In the genomic region with DNA sequence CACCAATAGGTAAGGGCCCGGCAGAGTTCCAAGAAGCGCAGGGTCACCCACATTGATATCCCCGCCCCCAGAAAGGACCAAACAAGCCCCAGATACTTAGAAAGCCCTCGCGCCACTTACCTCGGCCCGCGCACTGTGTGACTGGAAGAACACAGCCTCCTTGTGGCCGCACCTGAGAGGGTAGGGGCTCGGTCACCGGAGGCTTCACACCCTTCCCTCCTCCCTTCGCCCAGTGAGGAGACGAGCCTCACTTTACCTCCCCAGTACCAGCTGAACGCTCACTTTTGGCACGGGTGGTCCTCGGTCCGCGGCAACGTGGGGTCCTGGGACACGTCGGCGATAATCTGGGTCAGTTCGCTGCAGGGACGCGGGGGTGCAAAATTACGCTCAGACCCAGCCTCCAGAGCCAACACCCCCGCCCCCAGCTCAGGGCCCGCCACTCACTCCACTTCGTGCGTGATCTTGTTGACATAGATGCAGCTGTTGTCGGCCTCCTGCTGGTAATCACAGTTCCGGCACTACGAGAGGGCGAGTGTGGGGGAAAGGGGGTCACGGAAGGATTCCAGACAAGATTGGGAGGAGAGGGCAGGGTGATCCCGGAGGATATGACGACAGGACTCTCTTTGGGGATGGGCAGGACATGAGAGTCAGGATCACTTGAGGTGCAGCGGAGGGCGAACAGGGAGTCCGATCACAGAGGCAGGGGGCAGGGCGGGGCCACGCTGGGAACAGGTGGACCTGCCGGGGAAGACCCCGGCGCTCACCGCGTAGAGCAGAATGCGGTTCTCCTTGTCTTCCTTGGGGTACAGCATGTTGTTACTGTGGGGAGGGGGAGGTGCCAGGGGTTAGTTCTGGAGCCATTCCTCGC, we compare ENCODE assay signal across 8 cellular contexts. TPM values are rescaled to one million over a fixed set of nuclear protein-coding genes. Genes with fewer than 3 reads are reported as not detected.
DNase-seq lines count a peak whose midpoint lies in the region; ATAC-seq and TF ChIP-seq lines count a peak whose summit lies in the region.

No MANE protein-coding gene starts in this region.

- H3K4me3 ChIP-seq in heart right ventricle, result peak overlapping the region; percentile 71 to 90 (median 78)
- peak overlapping the region; percentile 93 for H3K4me3 ChIP-seq in psoas muscle

- H3K27ac Mint-ChIP-seq in activated naive CD4-positive, alpha-beta T cell treated with anti-CD3 and anti-CD28 coated beads, Interleukin-2, amount 10 ng/mL, durations not matched to agents 7 days and 5 days, result peak overlapping the region; percentile 93
- H3K27ac Mint-ChIP-seq in glutamatergic neuron (ENCODE audit: unreplicated experiment), result peak overlapping the region; percentile 92

- peak overlapping the region; percentile 84 for H3K4me3 Mint-ChIP-seq in activated naive CD4-positive, alpha-beta T cell treated with anti-CD3 and anti-CD28 coated beads, Interleukin-2, amount 10 ng/mL, durations not matched to agents 7 days and 5 days
- peak overlapping the region; percentile 98 for H3K4me3 Mint-ChIP-seq in glutamatergic neuron (ENCODE audit: unreplicated experiment)

- H3K9me3 Mint-ChIP-seq in activated naive CD4-positive, alpha-beta T cell treated with anti-CD3 and anti-CD28 coated beads, Interleukin-2, amount 10 ng/mL, durations not matched to agents 7 days and 5 days, result no peaks in the 10 kb centered on the region
- peaks cover 23% of the 10 kb centered on the region for H3K9me3 Mint-ChIP-seq in glutamatergic neuron (ENCODE audit: unreplicated experiment)

- DNase-seq in heart right ventricle, result peak in 1 of 2 donors; percentile 38
- no peak for DNase-seq in cardiac septum (ENCODE audit: low spot score)
- DNase-seq in M059J (ENCODE audit: low read depth), result peak; percentile 53
- DNase-seq in activated naive CD4-positive, alpha-beta T cell treated with anti-CD3 and anti-CD28 coated beads, Interleukin-2, amount 10 ng/mL, durations not matched to agents 7 days and 5 days, result peak; percentile 52
- peak; percentile 41 for DNase-seq in glutamatergic neuron
- peak in 1 of 2 donors; percentile 33 for DNase-seq in psoas muscle
- DNase-seq in NCI-H187 (lab: John Stamatoyannopoulos, UW), result no peak
- no peak for DNase-seq in stimulated activated naive CD4-positive, alpha-beta T cell treated with Interleukin-2 at 50 U/mL for 16 hours (lab: John Stamatoyannopoulos, UW)

- no peaks in the 10 kb centered on the region for H3K27me3 ChIP-seq in heart right ventricle
- no peaks in the 10 kb centered on the region for H3K27me3 ChIP-seq in psoas muscle (ENCODE audit: insufficient read depth in 3 of 3, low read length in 2 of 3)

- no peaks in the 10 kb centered on the region for H3K9me3 ChIP-seq in heart right ventricle
- H3K9me3 ChIP-seq in psoas muscle, result no peaks in the 10 kb centered on the region

- peak in 2 of 8 donors; percentile 0 to 16 for ATAC-seq in heart right ventricle
- peak in 3 of 4 donors; percentile 1 to 18 (median 4) for ATAC-seq in psoas muscle

- CTCF ChIA-PET in activated naive CD4-positive, alpha-beta T cell treated with anti-CD3 and anti-CD28 coated beads, Interleukin-2, amount 10 ng/mL, durations not matched to agents 7 days and 5 days (lab: Charles Lee), result interaction anchor here (2.9 kb wide), 1 partner anchor 15 kb away, joined by 10 read pairs; no protein-coding TSS in a partner anchor

- peaks cover 9% of the 10 kb centered on the region for H3K27me3 Mint-ChIP-seq in activated naive CD4-positive, alpha-beta T cell treated with anti-CD3 and anti-CD28 coated beads, Interleukin-2, amount 10 ng/mL, durations not matched to agents 7 days and 5 days
- peaks cover 17% of the 10 kb centered on the region for H3K27me3 Mint-ChIP-seq in glutamatergic neuron (ENCODE audit: unreplicated experiment)

- H3K4me1 Mint-ChIP-seq in activated naive CD4-positive, alpha-beta T cell treated with anti-CD3 and anti-CD28 coated beads, Interleukin-2, amount 10 ng/mL, durations not matched to agents 7 days and 5 days, result peaks cover 42% of the 10 kb centered on the region
- H3K4me1 Mint-ChIP-seq in glutamatergic neuron (ENCODE audit: low read depth, unreplicated experiment), result peaks cover 20% of the 10 kb centered on the region

- H3K27ac ChIP-seq in heart right ventricle (peak overlapping the region; percentile 41 to 93 (median 89)), psoas muscle (peak overlapping the region; percentile 89)

- H3K36me3 Mint-ChIP-seq in activated naive CD4-positive, alpha-beta T cell treated with anti-CD3 and anti-CD28 coated beads, Interleukin-2, amount 10 ng/mL, durations not matched to agents 7 days and 5 days, result peaks cover 32% of the 10 kb centered on the region
- peaks cover 5% of the 10 kb centered on the region for H3K36me3 Mint-ChIP-seq in glutamatergic neuron (ENCODE audit: unreplicated experiment)

- intact Hi-C loops in heart right ventricle (cut with DNase I), result loop anchor here in 7 of 10 donors (2.0 to 10.0 kb wide), 6 partner anchors 49 to 119 kb away; partner anchors contain the start of genes THAP8 (in 3 of the 7), WDR62 (in 3 of the 7) and SDHAF1 (in 1 of the 7)
- intact Hi-C loops in cardiac septum (cut with DNase I), result loop anchor here (2.0 kb wide), 1 partner anchor 59 kb away; the partner anchor contains the start of genes THAP8 and WDR62
- intact Hi-C loops in psoas muscle (cut with DNase I), result loop anchor here (2.0 to 10.0 kb wide), 3 partner anchors 57 to 119 kb away; partner anchors contain the start of genes SDHAF1 (in 1 of the 2), THAP8 (in 1 of the 2) and WDR62 (in 1 of the 2)

- TF ChIP-seq CTCF in heart right ventricle (IDR thresholded peaks at IDR 0.05), result no peak
- TF ChIP-seq CTCF in glutamatergic neuron (IDR thresholded peaks at IDR 0.05; ENCODE audit: partially characterized antibody, unreplicated experiment), result no peak
- TF ChIP-seq CTCF in psoas muscle (IDR thresholded peaks at IDR 0.05), result no peak

- H3K4me1 ChIP-seq in heart right ventricle (peaks cover 7 to 30% (median 24%) of the 10 kb centered on the region in 9 donors), psoas muscle (peaks cover 15% of the 10 kb centered on the region)

- H3K36me3 ChIP-seq in heart right ventricle (peaks cover 0 to 62% (median 11%) of the 10 kb centered on the region in 9 donors), psoas muscle (ENCODE audit: insufficient read depth in 1 of 2, low read depth in 1 of 2) (peaks cover 2 to 61% of the 10 kb centered on the region in 2 donors)

- WGBS in heart right ventricle, 2 donors, result 8 to 11% methylated on average over 47 to 49 of the region's 49 CpGs
- 7 to 10% (median 10%) methylated on average over 42 to 49 of the region's 49 CpGs for WGBS in psoas muscle, 3 donors

RNA-seq across cellular contexts. Expression of gene POLR2I, which starts 0.5 kb away (rescaled TPM):
- 100 to 1,000 TPM in 6 of 10 donors, 10 to 100 TPM in 4; 83.7 to 139 (median 105) TPM for total RNA-seq in heart right ventricle
- polyA plus RNA-seq in heart right ventricle, result 100 to 1,000 TPM; 153 TPM
- 98.7 TPM for total RNA-seq in cardiac septum
- total RNA-seq in M059J (2014; rRNA removed; shearing (Covaris generic)), result 90.4 and 115 TPM in 2 replicates
- 79.2 TPM for total RNA-seq in glutamatergic neuron (ENCODE audit: unreplicated experiment)
- total RNA-seq in psoas muscle, result 100 to 1,000 TPM in 3 of 4 donors, 10 to 100 TPM in 1; 89.7 to 126 (median 110) TPM
- polyA plus RNA-seq in psoas muscle, result 100 to 1,000 TPM in 2 of 3 donors, 10 to 100 TPM in 1; 99.4 to 130 (median 126) TPM

RNA-seq across cellular contexts. Expression of gene TBCB, which starts 1.1 kb away (rescaled TPM):
- total RNA-seq in heart right ventricle, result 100 to 1,000 TPM in 4 of 10 donors, 10 to 100 TPM in 6; 73.0 to 134 (median 97.3) TPM
- 100 to 1,000 TPM; 142 to 193 TPM for polyA plus RNA-seq in heart right ventricle
- 142 TPM for total RNA-seq in cardiac septum
- 307 and 372 TPM in 2 replicates for total RNA-seq in M059J (2014; rRNA removed; shearing (Covaris generic))
- 337 TPM for total RNA-seq in glutamatergic neuron (ENCODE audit: unreplicated experiment)
- total RNA-seq in psoas muscle, result 10 to 100 TPM; 44.4 to 67.2 (median 57.8) TPM
- 100 to 1,000 TPM in 1 of 3 donors, 10 to 100 TPM in 2; 65.9 to 115 (median 80.4) TPM for polyA plus RNA-seq in psoas muscle

RNA-seq across cellular contexts. Expression of gene OVOL3, which starts 3.2 kb away (rescaled TPM):
- total RNA-seq in heart right ventricle (not detected), cardiac septum (not detected), glutamatergic neuron (ENCODE audit: unreplicated experiment) (not detected), psoas muscle (not detected)
- polyA plus RNA-seq in heart right ventricle (not detected), psoas muscle (under 1 TPM in 1 of 3 donors, not detected in 2; 0.13 TPM)
- 0.39 TPM in 1 of 2 replicates, not detected in the other for total RNA-seq in M059J (2014; rRNA removed; shearing (Covaris generic))

RNA-seq across cellular contexts. Expression of gene CAPNS1, which starts 25.7 kb away (rescaled TPM):
- total RNA-seq in heart right ventricle (1,000 to 10,000 TPM in 1 of 10 donors, 100 to 1,000 TPM in 9; 800 to 1,095 (median 894) TPM), cardiac septum (892 TPM), glutamatergic neuron (ENCODE audit: unreplicated experiment) (478 TPM), psoas muscle (100 to 1,000 TPM; 465 to 626 (median 571) TPM)
- polyA plus RNA-seq in heart right ventricle (1,000 to 10,000 TPM in 1 of 2 donors, 100 to 1,000 TPM in 1; 745 to 1,027 TPM), psoas muscle (100 to 1,000 TPM; 464 to 484 (median 475) TPM)
- total RNA-seq in M059J (2014; rRNA removed; shearing (Covaris generic)), result 425 and 426 TPM in 2 replicates

RNA-seq across cellular contexts. Expression of gene COX7A1, which starts 38.1 kb away (rescaled TPM):
- 1,000 to 10,000 TPM; 1,564 to 3,571 (median 2,793) TPM for total RNA-seq in heart right ventricle
- 1,000 to 10,000 TPM in 1 of 2 donors, 100 to 1,000 TPM in 1; 850 to 2,441 TPM for polyA plus RNA-seq in heart right ventricle
- 1,917 TPM for total RNA-seq in cardiac septum
- total RNA-seq in M059J (2014; rRNA removed; shearing (Covaris generic)), result not detected in 2 replicates
- total RNA-seq in glutamatergic neuron (ENCODE audit: unreplicated experiment), result 62.3 TPM
- total RNA-seq in psoas muscle, result 1,000 to 10,000 TPM; 1,453 to 1,741 (median 1,623) TPM
- 1,000 to 10,000 TPM in 1 of 3 donors, 100 to 1,000 TPM in 2; 571 to 1,031 (median 717) TPM for polyA plus RNA-seq in psoas muscle

Comparison
In these comparisons a context has a peak if more than half of its experiments do, and no peak if none do; other contexts are left out.
1. DNase-seq: peak in M059J (single experiment), activated naive CD4-positive, alpha-beta T cell treated with anti-CD3 and anti-CD28 coated beads, Interleukin-2, amount 10 ng/mL, durations not matched to agents 7 days and 5 days (single experiment) and glutamatergic neuron (single experiment); none in cardiac septum (single experiment), NCI-H187 (0 of 2) and stimulated activated naive CD4-positive, alpha-beta T cell treated with Interleukin-2 at 50 U/mL for 16 hours (single experiment).